ENCODE assay signal across 9 cellular contexts in genomic region chr5:157143127-157143959, GRCh38. TPM values are rescaled to one million over a fixed set of nuclear protein-coding genes. Genes with fewer than 3 reads are reported as not detected.
A peak's percentile ranks its signal among the peaks of the same experiment; 100 is the strongest.
DNase-seq lines count a peak whose midpoint lies in the region; ATAC-seq and TF ChIP-seq lines count a peak whose summit lies in the region.
"Had no signal": no experiment of that assay in that cellular context is flagged by ENCODE, and none has a peak within 500 bp of the region (broad histone marks: within the 10 kb centered on the region; RNA-seq: fewer than 3 reads in every experiment).

No MANE protein-coding gene starts in this region.

- H3K9me3 ChIP-seq in muscle layer of duodenum (ENCODE audit: control insufficient read depth in 1 of 2, low read length in 2 of 2) (no peaks in the 10 kb centered on the region), thyroid gland (no peaks in the 10 kb centered on the region)

- H3K27ac ChIP-seq in muscle layer of duodenum (ENCODE audit: low read length) = peak overlapping the region; percentile 96
- peak overlapping the region; percentile 77 to 86 (median 81) for H3K27ac ChIP-seq in thyroid gland

- 7 to 8% methylated on average over 33 of the region's 33 CpGs for WGBS in thyroid gland, 2 donors

- no peaks in the 10 kb centered on the region for H3K9me3 Mint-ChIP-seq in activated CD8-positive, alpha-beta T cell treated with anti-CD3 and anti-CD28 coated beads, Interleukin-2, amount 10 ng/mL, durations not matched to agents 7 days and 5 days (ENCODE audit: insufficient read depth)

- H3K27me3 ChIP-seq in muscle layer of duodenum (ENCODE audit: low read depth, low read length) (no peaks in the 10 kb centered on the region), thyroid gland (no peaks in the 10 kb centered on the region)

- H3K27ac Mint-ChIP-seq in activated CD8-positive, alpha-beta T cell treated with anti-CD3 and anti-CD28 coated beads, Interleukin-2, amount 10 ng/mL, durations not matched to agents 7 days and 5 days = peak overlapping the region; percentile 98

- peak overlapping the region; percentile 90 for H3K4me3 Mint-ChIP-seq in activated CD8-positive, alpha-beta T cell treated with anti-CD3 and anti-CD28 coated beads, Interleukin-2, amount 10 ng/mL, durations not matched to agents 7 days and 5 days

- TF ChIP-seq CTCF in AG09319 (IDR thresholded peaks at IDR 0.05; ENCODE audit: low read depth, low read length) (no peak), epithelial cell of esophagus (IDR thresholded peaks at IDR 0.05; ENCODE audit: insufficient read depth, low read depth, low read length, missing control alignments) (no peak), thyroid gland (IDR thresholded peaks at IDR 0.05) (no peak)

- TF ChIP-seq POLR2A in thyroid gland (IDR thresholded peaks at IDR 0.05) = no peak

- DNase-seq in AG09319 (ENCODE audit: extremely low read depth, low read depth) (peak; percentile 28), NCI-H524 (lab: John Stamatoyannopoulos, UW) (peak; percentile 7 to 80), epithelial cell of esophagus (ENCODE audit: low read depth) (peak; percentile 14), thyroid gland (peak; percentile 40 to 44)
- DNase-seq in activated CD8-positive, alpha-beta T cell treated with anti-CD3 and anti-CD28 coated beads, Interleukin-2, amount 10 ng/mL, durations not matched to agents 7 days and 5 days = peak; percentile 64

- peak; percentile 44 for ATAC-seq in GM18517 (IDR thresholded peaks at IDR 0.05; ENCODE audit: unreplicated experiment)
- peak; percentile 31 for ATAC-seq in HG03039 (IDR thresholded peaks at IDR 0.05; ENCODE audit: unreplicated experiment)
- ATAC-seq in activated CD8-positive, alpha-beta T cell treated with anti-CD3 and anti-CD28 coated beads, Interleukin-2, amount 10 ng/mL, durations not matched to agents 7 days and 5 days = peak; percentile 46

- POLR2A ChIA-PET in activated CD8-positive, alpha-beta T cell treated with anti-CD3 and anti-CD28 coated beads, Interleukin-2, amount 10 ng/mL, durations not matched to agents 7 days and 5 days (lab: Charles Lee) = interaction anchor here (0.6 to 3.1 kb wide), 54 partner anchors 7 to 1026 kb away, joined by 3 to 106 read pairs (median 5); partner anchors contain the start of genes CYFIP2, HAVCR2 and ITK

- intact Hi-C loops in thyroid gland (cut with DNase I) = loop anchor here (10.0 kb wide), 1 partner anchor 591 kb away; the partner anchor contains the start of gene THG1L

- peaks cover 41% of the 10 kb centered on the region for H3K4me1 Mint-ChIP-seq in activated CD8-positive, alpha-beta T cell treated with anti-CD3 and anti-CD28 coated beads, Interleukin-2, amount 10 ng/mL, durations not matched to agents 7 days and 5 days (ENCODE audit: low read depth)

- H3K36me3 ChIP-seq in muscle layer of duodenum (ENCODE audit: control insufficient read depth in 1 of 2, insufficient read depth in 2 of 2, low read length in 2 of 2) (peaks cover 5 to 9% of the 10 kb centered on the region in 2 donors), thyroid gland (no peaks in the 10 kb centered on the region)

- H3K4me3 ChIP-seq in epithelial cell of esophagus (ENCODE audit: low read length) = peak overlapping the region; percentile 85
- H3K4me3 ChIP-seq in muscle layer of duodenum (ENCODE audit: low read depth in 1 of 2, low read length in 2 of 2) = peak overlapping the region; percentile 91 to 93
- H3K4me3 ChIP-seq in thyroid gland (replicated peaks in 1 of 3) = peak overlapping the region in 2 of 3 donors; percentile 67 to 86

- peaks cover 36% of the 10 kb centered on the region for H3K36me3 Mint-ChIP-seq in activated CD8-positive, alpha-beta T cell treated with anti-CD3 and anti-CD28 coated beads, Interleukin-2, amount 10 ng/mL, durations not matched to agents 7 days and 5 days (ENCODE audit: low read depth)

- CTCF ChIA-PET in activated CD8-positive, alpha-beta T cell treated with anti-CD3 and anti-CD28 coated beads, Interleukin-2, amount 10 ng/mL, durations not matched to agents 7 days and 5 days (lab: Charles Lee) = interaction anchor here (0.7 to 2.8 kb wide), 21 partner anchors 9 to 600 kb away, joined by 3 to 19 read pairs (median 3); partner anchors contain the start of gene HAVCR2

- peaks cover 8 to 17% of the 10 kb centered on the region in 2 donors for H3K4me1 ChIP-seq in muscle layer of duodenum (ENCODE audit: control insufficient read depth in 1 of 2, insufficient read depth in 2 of 2, low read length in 2 of 2)
- H3K4me1 ChIP-seq in thyroid gland = peaks cover 10% of the 10 kb centered on the region in 2 donors

- H3K27me3 Mint-ChIP-seq in activated CD8-positive, alpha-beta T cell treated with anti-CD3 and anti-CD28 coated beads, Interleukin-2, amount 10 ng/mL, durations not matched to agents 7 days and 5 days (ENCODE audit: low read depth) = no peaks in the 10 kb centered on the region

RNA-seq across cellular contexts. Expression of gene MED7, which starts 0.7 kb away (rescaled TPM):
- total RNA-seq in activated CD8-positive, alpha-beta T cell treated with anti-CD3 and anti-CD28 coated beads, Interleukin-2, amount 10 ng/mL, durations not matched to agents 7 days and 5 days = 10 to 100 TPM; 13.1 to 13.9 TPM
- total RNA-seq in thyroid gland = 10 to 100 TPM; 12.9 to 19.8 (median 15.0) TPM

RNA-seq across cellular contexts. Expression of gene GARIN3, which starts 22.7 kb away (rescaled TPM):
- not detected for total RNA-seq in activated CD8-positive, alpha-beta T cell treated with anti-CD3 and anti-CD28 coated beads, Interleukin-2, amount 10 ng/mL, durations not matched to agents 7 days and 5 days
- not detected for total RNA-seq in thyroid gland
- total RNA-seq: T-helper 1 cell treated with Interleukin-12 subunit alpha and Interleukin-12 subunit beta and Interleukin-4 antibody, amounts not matched to agents 30 ng/mL and 1 ng/mL, for 36 hours had no signal

RNA-seq across cellular contexts. Expression of gene HAVCR2, which starts 34.5 kb away (rescaled TPM):
- total RNA-seq in activated CD8-positive, alpha-beta T cell treated with anti-CD3 and anti-CD28 coated beads, Interleukin-2, amount 10 ng/mL, durations not matched to agents 7 days and 5 days = 10 to 100 TPM; 77.6 to 78.7 TPM
- 1 to 10 TPM; 2.2 to 7.3 (median 3.5) TPM for total RNA-seq in thyroid gland

RNA-seq across cellular contexts. Expression of gene ITK, which starts 37.3 kb away (rescaled TPM):
- total RNA-seq in activated CD8-positive, alpha-beta T cell treated with anti-CD3 and anti-CD28 coated beads, Interleukin-2, amount 10 ng/mL, durations not matched to agents 7 days and 5 days = 100 to 1,000 TPM; 254 to 263 TPM
- 1 to 10 TPM; 1.7 to 3.6 (median 3.0) TPM for total RNA-seq in thyroid gland

Comparison
In these comparisons a context has a peak if more than half of its experiments do, and no peak if none do; other contexts are left out.
1. Peak in every context shown above with its lines: DNase-seq, ATAC-seq, H3K4me3 ChIP-seq and H3K27ac ChIP-seq.
2. DNase-seq: peak in every context shown above with its lines; median percentile 64 in activated CD8-positive, alpha-beta T cell treated with anti-CD3 and anti-CD28 coated beads, Interleukin-2, amount 10 ng/mL, durations not matched to agents 7 days and 5 days; 44 in NCI-H524; 42 in thyroid gland; 28 in AG09319; 14 in epithelial cell of esophagus.
3. RNA of gene HAVCR2, which starts 34.5 kb away (total RNA-seq): 77.6 to 78.7 TPM in activated CD8-positive, alpha-beta T cell treated with anti-CD3 and anti-CD28 coated beads, Interleukin-2, amount 10 ng/mL, durations not matched to agents 7 days and 5 days; 2.2 to 7.3 TPM in thyroid gland; every median in the first group is over 4 times any median in the second.